8 cellular contexts compared by ENCODE assay signal in genomic region chr19:47255947-47256687, GRCh38. TPM values are rescaled to one million over a fixed set of nuclear protein-coding genes. Genes with fewer than 3 reads are reported as not detected.
DNase-seq lines count a peak whose midpoint lies in the region; ATAC-seq and TF ChIP-seq lines count a peak whose summit lies in the region.

Gene CCDC9 (plus strand): TSS chr19:47256525. CDS start chr19:47258401, 1,876 bp downstream.

- TF ChIP-seq POLR2A in prostate gland (IDR thresholded peaks at IDR 0.05): peak; percentile 86

- DNase-seq in GM12865 (ENCODE audit: low read depth) (peak; percentile 98), NCI-H1092 treated with DMSO at 0.1 percent for 48 hours (lab: John Stamatoyannopoulos, UW) (peak; percentile 90), amniotic epithelial cell (ENCODE audit: low read depth) (peak; percentile 95), left ventricle myocardium superior (peak; percentile 97), prostate gland (ENCODE audit: low spot score) (peak; percentile 94), aorta (peak; percentile 98 to 99)

- peak; percentile 45 for ATAC-seq in HG02610 (IDR thresholded peaks at IDR 0.05; ENCODE audit: unreplicated experiment)
- peak; percentile 65 for ATAC-seq in SK-N-SH treated with all-trans-retinoic acid at 6 μM for 48 hours
- peak; percentile 65 for ATAC-seq in left ventricle myocardium superior
- ATAC-seq in aorta (ENCODE audit: low FRiP score): peak; percentile 82

- H3K4me3 ChIP-seq in GM12865 (ENCODE audit: low read depth, low read length) (peak within 1 kb of the TSS; percentile 83), prostate gland (peak within 1 kb of the TSS; percentile 44 to 58), aorta (ENCODE audit: low read length in 2 of 2) (peak within 1 kb of the TSS; percentile 47 to 52)

- intact Hi-C loops in left ventricle myocardium superior (cut with micrococcal nuclease): no loop called here
- intact Hi-C loops in prostate gland (cut with DNase I): no loop called here
- intact Hi-C loops in aorta (cut with DNase I): loop anchor here in 1 of 2 donors (2.0 kb wide), 1 partner anchor 19 kb away; the partner anchor contains the start of gene INAFM1

- H3K9me3 ChIP-seq in prostate gland (no peaks in the 10 kb centered on the region), aorta (ENCODE audit: control insufficient read depth, low read length) (no peaks in the 10 kb centered on the region)

- H3K27me3 ChIP-seq in prostate gland (replicated peaks; ENCODE audit: insufficient read depth) (no peaks in the 10 kb centered on the region), aorta (ENCODE audit: control insufficient read depth in 1 of 2, insufficient read depth in 2 of 2, low read length in 1 of 2) (no peaks in the 10 kb centered on the region)

- 10% methylated on average over 52 of the region's 56 CpGs for WGBS in prostate gland
- 10 to 12% methylated on average over 41 to 56 of the region's 56 CpGs for WGBS in aorta, 2 donors

- H3K36me3 ChIP-seq in prostate gland (peaks cover 5 to 16% of the 10 kb centered on the region in 2 donors), aorta (ENCODE audit: control insufficient read depth in 1 of 2, insufficient read depth in 2 of 2, low read length in 1 of 2) (peaks cover 0 to 2% of the 10 kb centered on the region in 2 donors)

- TF ChIP-seq CTCF in GM12865 (IDR thresholded peaks at IDR 0.05; ENCODE audit: insufficient read depth, low read depth, low read length, missing control alignments) (no peak), prostate gland (IDR thresholded peaks at IDR 0.05) (no peak)

- peak within 1 kb of the TSS; percentile 92 to 94 for H3K27ac ChIP-seq in prostate gland
- H3K27ac ChIP-seq in aorta (ENCODE audit: low read depth in 1 of 2, low read length in 2 of 2): peak within 1 kb of the TSS in 1 of 2 donors; percentile 78

- no peaks in the 10 kb centered on the region for H3K4me1 ChIP-seq in prostate gland (replicated peaks)
- H3K4me1 ChIP-seq in aorta (ENCODE audit: control insufficient read depth in 1 of 2, insufficient read depth in 2 of 2, low read length in 2 of 2): no peaks in the 10 kb centered on the region

TF ChIP-seq in SK-N-SH treated with all-trans-retinoic acid at 6 μM for 48 hours, 23 proteins besides CTCF, POLR2A, EP300 and RAD21:
- no peak for TF ChIP-seq TCF4 (CRISPR knock-in tag; IDR thresholded peaks at IDR 0.05; ENCODE audit: borderline replicate concordance)
- no peak for TF ChIP-seq ZNF8 (CRISPR knock-in tag; IDR thresholded peaks at IDR 0.05)
- no peak for TF ChIP-seq ISL1 (CRISPR knock-in tag; IDR thresholded peaks at IDR 0.05)
- TF ChIP-seq POU6F1 (CRISPR knock-in tag; IDR thresholded peaks at IDR 0.05; ENCODE audit: borderline replicate concordance, low read depth): no peak
- no peak for TF ChIP-seq ZFP3 (CRISPR knock-in tag; IDR thresholded peaks at IDR 0.05)
- no peak for TF ChIP-seq CSRNP3 (CRISPR knock-in tag; IDR thresholded peaks at IDR 0.05)

RNA-seq across cellular contexts. Expression of gene CCDC9, which starts in this region (rescaled TPM):
- total RNA-seq in left ventricle myocardium superior (19.2 TPM), prostate gland (10 to 100 TPM; 27.9 to 48.7 TPM), aorta (10 to 100 TPM; 43.4 to 43.8 TPM)
- polyA plus RNA-seq in aorta: 10 to 100 TPM; 20.7 to 35.8 TPM
